ENCODE assay signal across 1 cellular context in the genomic region with DNA sequence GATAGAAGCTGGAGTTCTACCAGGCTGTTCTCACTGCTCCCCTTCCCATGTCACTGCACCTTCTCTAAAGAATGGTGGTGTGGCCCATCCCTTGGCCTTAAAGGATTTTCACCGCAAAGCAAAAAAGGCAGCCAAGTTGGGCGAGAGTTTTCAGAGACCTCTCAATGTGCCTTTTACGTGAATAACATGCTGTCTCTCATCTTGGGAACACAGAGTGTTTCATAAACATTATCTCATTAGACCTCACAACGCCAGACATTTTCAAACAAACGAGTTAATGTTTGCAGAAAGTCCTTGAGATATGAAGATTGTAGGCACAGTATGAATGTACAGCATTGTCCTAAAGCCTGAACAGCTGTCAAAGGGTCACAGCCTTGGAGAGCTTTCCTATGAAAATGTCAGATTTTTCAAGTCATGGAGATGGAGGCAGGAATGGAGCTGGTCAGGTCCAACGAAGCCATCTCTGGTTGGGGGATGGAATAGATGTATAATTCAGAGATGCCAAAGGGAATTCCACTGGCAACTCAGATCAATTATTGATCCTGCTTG.
TF ChIP-seq lines count a peak whose summit lies in the region.

No MANE protein-coding gene starts in this region.

TF ChIP-seq in HepG2, 621 proteins besides CTCF, POLR2A, EP300 and RAD21 (continued from another document and continues in another):
- TF ChIP-seq, protein P1, sequence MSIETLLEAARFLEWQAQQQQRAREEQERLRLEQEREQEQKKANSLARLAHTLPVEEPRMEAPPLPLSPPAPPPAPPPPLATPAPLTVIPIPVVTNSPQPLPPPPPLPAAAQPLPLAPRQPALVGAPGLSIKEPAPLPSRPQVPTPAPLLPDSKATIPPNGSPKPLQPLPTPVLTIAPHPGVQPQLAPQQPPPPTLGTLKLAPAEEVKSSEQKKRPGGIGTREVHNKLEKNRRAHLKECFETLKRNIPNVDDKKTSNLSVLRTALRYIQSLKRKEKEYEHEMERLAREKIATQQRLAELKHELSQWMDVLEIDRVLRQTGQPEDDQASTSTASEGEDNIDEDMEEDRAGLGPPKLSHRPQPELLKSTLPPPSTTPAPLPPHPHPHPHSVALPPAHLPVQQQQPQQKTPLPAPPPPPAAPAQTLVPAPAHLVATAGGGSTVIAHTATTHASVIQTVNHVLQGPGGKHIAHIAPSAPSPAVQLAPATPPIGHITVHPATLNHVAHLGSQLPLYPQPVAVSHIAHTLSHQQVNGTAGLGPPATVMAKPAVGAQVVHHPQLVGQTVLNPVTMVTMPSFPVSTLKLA (IDR thresholded peaks at IDR 0.05), result no peak; the same call in 1 of the 2 replicates
- peak; percentile 93 for TF ChIP-seq RARA (CRISPR knock-in tag; IDR thresholded peaks at IDR 0.05)
- no peak for TF ChIP-seq ZNF124 (CRISPR knock-in tag; IDR thresholded peaks at IDR 0.05)
- no peak for TF ChIP-seq ZNF501 (CRISPR knock-in tag; IDR thresholded peaks at IDR 0.05)
- peak; percentile 66; the same call in 1 of the 2 replicates for TF ChIP-seq BRD4 (CRISPR knock-in tag; IDR thresholded peaks at IDR 0.05)
- TF ChIP-seq ZNF121 (CRISPR knock-in tag; IDR thresholded peaks at IDR 0.05), result 0 out of 2 replicates have a peak, but pooled peaks have one; percentile 33
- peak; percentile 31; the same call in 1 of the 2 replicates for TF ChIP-seq FOSL1 (CRISPR knock-in tag; IDR thresholded peaks at IDR 0.05; ENCODE audit: borderline replicate concordance)
- peak; percentile 58; the same call in 1 of the 2 replicates for TF ChIP-seq SIX4 (CRISPR knock-in tag; IDR thresholded peaks at IDR 0.05)
- 0 out of 2 replicates have a peak, but pooled peaks have one; percentile 72 for TF ChIP-seq BRCA1 (CRISPR knock-in tag; IDR thresholded peaks at IDR 0.05)
- peak; percentile 59; the same call in 1 of the 2 replicates for TF ChIP-seq NR2C2 (CRISPR knock-in tag; IDR thresholded peaks at IDR 0.05; ENCODE audit: borderline replicate concordance)
- TF ChIP-seq, protein P2, sequence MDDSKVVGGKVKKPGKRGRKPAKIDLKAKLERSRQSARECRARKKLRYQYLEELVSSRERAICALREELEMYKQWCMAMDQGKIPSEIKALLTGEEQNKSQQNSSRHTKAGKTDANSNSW (CRISPR knock-in tag; IDR thresholded peaks at IDR 0.05; ENCODE audit: borderline replicate concordance), result no peak
- no peak for TF ChIP-seq FOXA1 (IDR thresholded peaks at IDR 0.05)
- TF ChIP-seq FOXA1 (CRISPR knock-in tag; IDR thresholded peaks at IDR 0.05), result peak; percentile 42; the same call in 1 of the 2 replicates
- peak; percentile 45 for TF ChIP-seq ZEB1 (IDR thresholded peaks at IDR 0.05; ENCODE audit: insufficient replicate concordance, low read depth)
- no peak for TF ChIP-seq HNRNPK (IDR thresholded peaks at IDR 0.05; ENCODE audit: low read depth, low read length, poor library complexity, severe bottlenecking)
- TF ChIP-seq POLR2G (IDR thresholded peaks at IDR 0.05; ENCODE audit: low read depth, low read length), result peak; percentile 75
- TF ChIP-seq, protein P3, sequence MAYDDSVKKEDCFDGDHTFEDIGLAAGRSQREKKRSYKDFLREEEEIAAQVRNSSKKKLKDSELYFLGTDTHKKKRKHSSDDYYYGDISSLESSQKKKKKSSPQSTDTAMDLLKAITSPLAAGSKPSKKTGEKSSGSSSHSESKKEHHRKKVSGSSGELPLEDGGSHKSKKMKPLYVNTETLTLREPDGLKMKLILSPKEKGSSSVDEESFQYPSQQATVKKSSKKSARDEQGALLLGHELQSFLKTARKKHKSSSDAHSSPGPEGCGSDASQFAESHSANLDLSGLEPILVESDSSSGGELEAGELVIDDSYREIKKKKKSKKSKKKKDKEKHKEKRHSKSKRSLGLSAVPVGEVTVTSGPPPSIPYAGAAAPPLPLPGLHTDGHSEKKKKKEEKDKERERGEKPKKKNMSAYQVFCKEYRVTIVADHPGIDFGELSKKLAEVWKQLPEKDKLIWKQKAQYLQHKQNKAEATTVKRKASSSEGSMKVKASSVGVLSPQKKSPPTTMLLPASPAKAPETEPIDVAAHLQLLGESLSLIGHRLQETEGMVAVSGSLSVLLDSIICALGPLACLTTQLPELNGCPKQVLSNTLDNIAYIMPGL (CRISPR knock-in tag; IDR thresholded peaks at IDR 0.05; ENCODE audit: borderline replicate concordance in 1 of 2, low read depth in 1 of 2), result peak in 1 of 2 experiments; percentile 21; a peak in 1 of 4 replicates
- peak; percentile 68 for TF ChIP-seq KDM6A (CRISPR knock-in tag; IDR thresholded peaks at IDR 0.05; ENCODE audit: low read depth)
- no peak for TF ChIP-seq MLLT10 (CRISPR knock-in tag; IDR thresholded peaks at IDR 0.05)
- TF ChIP-seq GATA4 (IDR thresholded peaks at IDR 0.05; ENCODE audit: borderline replicate concordance, low read depth), result peak; percentile 92
- TF ChIP-seq SIN3A (IDR thresholded peaks at IDR 0.05; ENCODE audit: borderline replicate concordance, low read depth, low read length), result no peak
- TF ChIP-seq NAIF1 (CRISPR knock-in tag; IDR thresholded peaks at IDR 0.05; ENCODE audit: borderline replicate concordance), result 0 out of 2 replicates have a peak, but pooled peaks have one; percentile 41
- TF ChIP-seq KLF6 (CRISPR knock-in tag; IDR thresholded peaks at IDR 0.05), result 0 out of 2 replicates have a peak, but pooled peaks have one; percentile 23
- TF ChIP-seq PITX1 (CRISPR knock-in tag; IDR thresholded peaks at IDR 0.05), result peak; percentile 84
- TF ChIP-seq HHEX (CRISPR knock-in tag; IDR thresholded peaks at IDR 0.05), result peak; percentile 21; the same call in 1 of the 2 replicates
- TF ChIP-seq POLR2AphosphoS5 (IDR thresholded peaks at IDR 0.05; ENCODE audit: low read depth, low read length), result peak; percentile 59
- TF ChIP-seq, protein P4, sequence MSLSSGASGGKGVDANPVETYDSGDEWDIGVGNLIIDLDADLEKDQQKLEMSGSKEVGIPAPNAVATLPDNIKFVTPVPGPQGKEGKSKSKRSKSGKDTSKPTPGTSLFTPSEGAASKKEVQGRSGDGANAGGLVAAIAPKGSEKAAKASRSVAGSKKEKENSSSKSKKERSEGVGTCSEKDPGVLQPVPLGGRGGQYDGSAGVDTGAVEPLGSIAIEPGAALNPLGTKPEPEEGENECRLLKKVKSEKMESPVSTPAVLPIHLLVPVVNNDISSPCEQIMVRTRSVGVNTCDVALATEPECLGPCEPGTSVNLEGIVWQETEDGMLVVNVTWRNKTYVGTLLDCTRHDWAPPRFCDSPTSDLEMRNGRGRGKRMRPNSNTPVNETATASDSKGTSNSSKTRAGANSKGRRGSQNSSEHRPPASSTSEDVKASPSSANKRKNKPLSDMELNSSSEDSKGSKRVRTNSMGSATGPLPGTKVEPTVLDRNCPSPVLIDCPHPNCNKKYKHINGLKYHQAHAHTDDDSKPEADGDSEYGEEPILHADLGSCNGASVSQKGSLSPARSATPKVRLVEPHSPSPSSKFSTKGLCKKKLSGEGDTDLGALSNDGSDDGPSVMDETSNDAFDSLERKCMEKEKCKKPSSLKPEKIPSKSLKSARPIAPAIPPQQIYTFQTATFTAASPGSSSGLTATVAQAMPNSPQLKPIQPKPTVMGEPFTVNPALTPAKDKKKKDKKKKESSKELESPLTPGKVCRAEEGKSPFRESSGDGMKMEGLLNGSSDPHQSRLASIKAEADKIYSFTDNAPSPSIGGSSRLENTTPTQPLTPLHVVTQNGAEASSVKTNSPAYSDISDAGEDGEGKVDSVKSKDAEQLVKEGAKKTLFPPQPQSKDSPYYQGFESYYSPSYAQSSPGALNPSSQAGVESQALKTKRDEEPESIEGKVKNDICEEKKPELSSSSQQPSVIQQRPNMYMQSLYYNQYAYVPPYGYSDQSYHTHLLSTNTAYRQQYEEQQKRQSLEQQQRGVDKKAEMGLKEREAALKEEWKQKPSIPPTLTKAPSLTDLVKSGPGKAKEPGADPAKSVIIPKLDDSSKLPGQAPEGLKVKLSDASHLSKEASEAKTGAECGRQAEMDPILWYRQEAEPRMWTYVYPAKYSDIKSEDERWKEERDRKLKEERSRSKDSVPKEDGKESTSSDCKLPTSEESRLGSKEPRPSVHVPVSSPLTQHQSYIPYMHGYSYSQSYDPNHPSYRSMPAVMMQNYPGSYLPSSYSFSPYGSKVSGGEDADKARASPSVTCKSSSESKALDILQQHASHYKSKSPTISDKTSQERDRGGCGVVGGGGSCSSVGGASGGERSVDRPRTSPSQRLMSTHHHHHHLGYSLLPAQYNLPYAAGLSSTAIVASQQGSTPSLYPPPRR (CRISPR knock-in tag; IDR thresholded peaks at IDR 0.05; ENCODE audit: borderline replicate concordance), result peak; percentile 86
- TF ChIP-seq, protein P5, sequence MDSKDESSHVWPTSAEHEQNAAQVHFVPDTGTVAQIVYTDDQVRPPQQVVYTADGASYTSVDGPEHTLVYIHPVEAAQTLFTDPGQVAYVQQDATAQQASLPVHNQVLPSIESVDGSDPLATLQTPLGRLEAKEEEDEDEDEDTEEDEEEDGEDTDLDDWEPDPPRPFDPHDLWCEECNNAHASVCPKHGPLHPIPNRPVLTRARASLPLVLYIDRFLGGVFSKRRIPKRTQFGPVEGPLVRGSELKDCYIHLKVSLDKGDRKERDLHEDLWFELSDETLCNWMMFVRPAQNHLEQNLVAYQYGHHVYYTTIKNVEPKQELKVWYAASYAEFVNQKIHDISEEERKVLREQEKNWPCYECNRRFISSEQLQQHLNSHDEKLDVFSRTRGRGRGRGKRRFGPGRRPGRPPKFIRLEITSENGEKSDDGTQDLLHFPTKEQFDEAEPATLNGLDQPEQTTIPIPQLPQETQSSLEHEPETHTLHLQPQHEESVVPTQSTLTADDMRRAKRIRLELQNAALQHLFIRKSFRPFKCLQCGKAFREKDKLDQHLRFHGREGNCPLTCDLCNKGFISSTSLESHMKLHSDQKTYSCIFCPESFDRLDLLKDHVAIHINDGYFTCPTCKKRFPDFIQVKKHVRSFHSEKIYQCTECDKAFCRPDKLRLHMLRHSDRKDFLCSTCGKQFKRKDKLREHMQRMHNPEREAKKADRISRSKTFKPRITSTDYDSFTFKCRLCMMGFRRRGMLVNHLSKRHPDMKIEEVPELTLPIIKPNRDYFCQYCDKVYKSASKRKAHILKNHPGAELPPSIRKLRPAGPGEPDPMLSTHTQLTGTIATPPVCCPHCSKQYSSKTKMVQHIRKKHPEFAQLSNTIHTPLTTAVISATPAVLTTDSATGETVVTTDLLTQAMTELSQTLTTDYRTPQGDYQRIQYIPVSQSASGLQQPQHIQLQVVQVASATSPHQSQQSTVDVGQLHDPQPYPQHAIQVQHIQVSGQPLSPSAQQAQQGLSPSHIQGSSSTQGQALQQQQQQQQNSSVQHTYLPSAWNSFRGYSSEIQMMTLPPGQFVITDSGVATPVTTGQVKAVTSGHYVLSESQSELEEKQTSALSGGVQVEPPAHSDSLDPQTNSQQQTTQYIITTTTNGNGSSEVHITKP (CRISPR knock-in tag; IDR thresholded peaks at IDR 0.05; ENCODE audit: low read depth), result no peak
- TF ChIP-seq CREM (IDR thresholded peaks at IDR 0.05), result peak; percentile 88
- TF ChIP-seq CREM (CRISPR knock-in tag; IDR thresholded peaks at IDR 0.05), result no peak
- 0 out of 2 replicates have a peak, but pooled peaks have one; percentile 50 for TF ChIP-seq ZNF205 (CRISPR knock-in tag; IDR thresholded peaks at IDR 0.05)
- TF ChIP-seq CEBPG (CRISPR knock-in tag; IDR thresholded peaks at IDR 0.05), result peak; percentile 69
- peak; percentile 92 for TF ChIP-seq RXRB (CRISPR knock-in tag; IDR thresholded peaks at IDR 0.05; ENCODE audit: borderline replicate concordance)
- TF ChIP-seq, protein P6, sequence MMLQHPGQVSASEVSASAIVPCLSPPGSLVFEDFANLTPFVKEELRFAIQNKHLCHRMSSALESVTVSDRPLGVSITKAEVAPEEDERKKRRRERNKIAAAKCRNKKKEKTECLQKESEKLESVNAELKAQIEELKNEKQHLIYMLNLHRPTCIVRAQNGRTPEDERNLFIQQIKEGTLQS (CRISPR knock-in tag; IDR thresholded peaks at IDR 0.05), result peak; percentile 34; the same call in 1 of the 2 replicates
- TF ChIP-seq ZNF468 (CRISPR knock-in tag; IDR thresholded peaks at IDR 0.05), result no peak
- no peak for TF ChIP-seq ZNF879 (CRISPR knock-in tag; IDR thresholded peaks at IDR 0.05)
- TF ChIP-seq ZBTB3 (CRISPR knock-in tag; IDR thresholded peaks at IDR 0.05; ENCODE audit: borderline replicate concordance, low read depth), result no peak
- peak; percentile 46; the same call in 1 of the 2 replicates for TF ChIP-seq SP4 (CRISPR knock-in tag; IDR thresholded peaks at IDR 0.05)
- peak; percentile 38; the same call in 1 of the 2 replicates for TF ChIP-seq KAT2B (IDR thresholded peaks at IDR 0.05; ENCODE audit: borderline replicate concordance, low read depth, low read length)
- TF ChIP-seq NR2F1 (CRISPR knock-in tag; IDR thresholded peaks at IDR 0.05), result peak; percentile 86 to 95
- TF ChIP-seq SNRNP70 (IDR thresholded peaks at IDR 0.05; ENCODE audit: low read depth, low read length), result no peak
- TF ChIP-seq, protein P7, sequence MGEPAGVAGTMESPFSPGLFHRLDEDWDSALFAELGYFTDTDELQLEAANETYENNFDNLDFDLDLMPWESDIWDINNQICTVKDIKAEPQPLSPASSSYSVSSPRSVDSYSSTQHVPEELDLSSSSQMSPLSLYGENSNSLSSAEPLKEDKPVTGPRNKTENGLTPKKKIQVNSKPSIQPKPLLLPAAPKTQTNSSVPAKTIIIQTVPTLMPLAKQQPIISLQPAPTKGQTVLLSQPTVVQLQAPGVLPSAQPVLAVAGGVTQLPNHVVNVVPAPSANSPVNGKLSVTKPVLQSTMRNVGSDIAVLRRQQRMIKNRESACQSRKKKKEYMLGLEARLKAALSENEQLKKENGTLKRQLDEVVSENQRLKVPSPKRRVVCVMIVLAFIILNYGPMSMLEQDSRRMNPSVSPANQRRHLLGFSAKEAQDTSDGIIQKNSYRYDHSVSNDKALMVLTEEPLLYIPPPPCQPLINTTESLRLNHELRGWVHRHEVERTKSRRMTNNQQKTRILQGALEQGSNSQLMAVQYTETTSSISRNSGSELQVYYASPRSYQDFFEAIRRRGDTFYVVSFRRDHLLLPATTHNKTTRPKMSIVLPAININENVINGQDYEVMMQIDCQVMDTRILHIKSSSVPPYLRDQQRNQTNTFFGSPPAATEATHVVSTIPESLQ (CRISPR knock-in tag; conservative IDR thresholded peaks at IDR 0.05), result no peak
- no peak for TF ChIP-seq FOXP1 (IDR thresholded peaks at IDR 0.05)
- peak; percentile 91 for TF ChIP-seq FOXP1 (CRISPR knock-in tag; IDR thresholded peaks at IDR 0.05)
- TF ChIP-seq ZNF460 (CRISPR knock-in tag; IDR thresholded peaks at IDR 0.05; ENCODE audit: borderline replicate concordance), result no peak; the same call in 1 of the 2 replicates
- TF ChIP-seq XRCC5 (optimal IDR thresholded peaks at IDR 0.05; ENCODE audit: low read length), result peak; percentile 62
- TF ChIP-seq, protein P8, sequence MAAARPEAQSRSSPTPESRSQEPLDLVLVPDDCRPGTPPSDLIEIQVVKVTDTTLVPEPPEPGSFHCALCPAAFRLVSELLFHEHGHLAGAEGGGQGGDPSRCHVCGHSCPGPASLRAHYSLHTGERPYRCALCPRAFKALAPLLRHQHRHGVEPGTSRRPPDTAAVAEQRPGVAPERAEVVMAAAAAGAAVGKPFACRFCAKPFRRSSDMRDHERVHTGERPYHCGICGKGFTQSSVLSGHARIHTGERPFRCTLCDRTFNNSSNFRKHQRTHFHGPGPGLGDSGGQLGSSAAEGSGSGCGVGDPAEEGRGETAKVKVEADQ (CRISPR knock-in tag; IDR thresholded peaks at IDR 0.05; ENCODE audit: borderline replicate concordance), result peak; percentile 42; the same call in 1 of the 2 replicates
- no peak for TF ChIP-seq GTF3A (CRISPR knock-in tag; conservative IDR thresholded peaks at IDR 0.05)
- TF ChIP-seq, protein P9, sequence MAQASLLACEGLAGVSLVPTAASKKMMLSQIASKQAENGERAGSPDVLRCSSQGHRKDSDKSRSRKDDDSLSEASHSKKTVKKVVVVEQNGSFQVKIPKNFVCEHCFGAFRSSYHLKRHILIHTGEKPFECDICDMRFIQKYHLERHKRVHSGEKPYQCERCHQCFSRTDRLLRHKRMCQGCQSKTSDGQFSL (CRISPR knock-in tag; IDR thresholded peaks at IDR 0.05), result peak; percentile 15; the same call in 1 of the 2 replicates
- peak; percentile 86 for TF ChIP-seq HOXD1 (CRISPR knock-in tag; IDR thresholded peaks at IDR 0.05)
- TF ChIP-seq KAT7 (CRISPR knock-in tag; IDR thresholded peaks at IDR 0.05; ENCODE audit: borderline replicate concordance), result 0 out of 2 replicates have a peak, but pooled peaks have one; percentile 35
